23 cellular contexts compared by ENCODE assay signal in the genomic region with DNA sequence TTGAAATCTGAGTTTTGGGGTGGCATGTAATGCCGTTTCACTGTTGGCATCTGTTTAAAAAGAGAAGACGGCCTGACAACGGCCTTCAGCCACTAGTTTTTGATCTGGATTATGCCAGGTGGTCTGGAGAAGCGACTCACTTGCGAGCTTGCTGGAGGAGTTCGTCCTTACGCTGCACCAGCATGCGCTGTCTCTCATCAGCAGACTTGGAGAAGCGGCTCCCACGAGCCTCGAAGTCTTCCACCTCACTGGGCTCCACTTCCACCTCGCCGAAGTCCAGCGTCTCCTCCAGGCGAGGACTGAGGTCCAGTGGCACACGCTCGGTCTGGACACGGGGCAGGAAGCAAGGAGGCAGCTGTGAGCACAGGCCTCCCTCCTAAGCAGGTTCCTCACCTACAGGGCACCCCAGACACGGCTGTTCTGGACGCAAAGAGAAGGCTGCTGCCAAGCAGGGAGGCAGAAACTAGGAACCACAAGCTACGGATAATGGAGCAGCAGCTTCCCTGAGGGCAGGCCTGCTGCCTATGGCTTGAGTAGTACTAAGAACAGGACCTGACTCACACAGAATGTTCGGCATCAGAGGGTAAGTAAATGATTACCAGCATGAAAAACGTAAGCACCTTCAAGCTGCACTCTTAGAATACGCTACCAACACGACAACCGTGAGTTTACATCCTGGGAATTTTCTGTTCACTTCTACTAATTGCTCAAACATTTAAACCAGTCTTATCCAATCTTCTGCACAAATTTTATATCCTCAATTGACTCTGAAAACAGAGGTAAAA.
"Had no signal": no experiment of that assay in that cellular context is flagged by ENCODE, and none has a peak within 500 bp of the region (broad histone marks: within the 10 kb centered on the region; RNA-seq: fewer than 3 reads in every experiment).

No MANE protein-coding gene starts in this region.

- ATAC-seq: naive thymus-derived CD4-positive, alpha-beta T cell; right cardiac atrium had no signal

- H2AFZ ChIP-seq: neural progenitor cell had no signal

- H3K36me3 ChIP-seq: neural progenitor cell had no signal

- H3K27ac ChIP-seq: adrenal gland, ascending aorta, brain microvascular endothelial cell, neural progenitor cell, prostate gland, stomach, suprapubic skin, tibial nerve, vagina had no signal

- H3K4me2 ChIP-seq: neural progenitor cell had no signal

- H3K4me1 ChIP-seq: ascending aorta, prostate gland, suprapubic skin, tibial nerve, vagina had no signal

- H3K4me3 ChIP-seq: adrenal gland, ascending aorta, neural progenitor cell, prostate gland, stomach, suprapubic skin, tibial nerve, vagina had no signal

- H3K9me3 Mint-ChIP-seq: immature natural killer cell; naive thymus-derived CD4-positive, alpha-beta T cell; neural progenitor cell had no signal

- H3K27ac Mint-ChIP-seq: activated naive CD8-positive, alpha-beta T cell; immature natural killer cell; neural progenitor cell had no signal

- H3K9me3 ChIP-seq: adrenal gland, ascending aorta, prostate gland, stomach, suprapubic skin, tibial nerve, vagina had no signal

- H3K27me3 Mint-ChIP-seq: activated naive CD8-positive, alpha-beta T cell; naive thymus-derived CD4-positive, alpha-beta T cell had no signal

- H3K9ac ChIP-seq: neural progenitor cell had no signal

- H3K27me3 ChIP-seq: adrenal gland, ascending aorta, brain microvascular endothelial cell, neural progenitor cell, stomach, suprapubic skin, tibial nerve, vagina had no signal

- DNase-seq: activated CD4-positive, alpha-beta T cell treated with anti-CD3 and anti-CD28 coated beads for 1 hour; activated gamma-delta T cell treated with Interleukin-2 at 50 U/mL for 16 hours; brain microvascular endothelial cell; central memory CD4-positive, alpha-beta T cell; dermis blood vessel endothelial cell; effector CD8-positive, alpha-beta T cell; erythroblast; foreskin fibroblast; immature natural killer cell; kidney glomerular epithelial cell; naive thymus-derived CD4-positive, alpha-beta T cell; stimulated activated CD4-positive, alpha-beta T cell treated with anti-CD3 and anti-CD28 coated beads, Interleukin-4, amount 100 ng/mL, for 24 hours; stomach; T-helper 1 cell had no signal

- H3K4me3 Mint-ChIP-seq: activated naive CD8-positive, alpha-beta T cell; immature natural killer cell; naive thymus-derived CD4-positive, alpha-beta T cell; neural progenitor cell had no signal
